ENCODE assay signal across 1 cellular context in the genomic region with DNA sequence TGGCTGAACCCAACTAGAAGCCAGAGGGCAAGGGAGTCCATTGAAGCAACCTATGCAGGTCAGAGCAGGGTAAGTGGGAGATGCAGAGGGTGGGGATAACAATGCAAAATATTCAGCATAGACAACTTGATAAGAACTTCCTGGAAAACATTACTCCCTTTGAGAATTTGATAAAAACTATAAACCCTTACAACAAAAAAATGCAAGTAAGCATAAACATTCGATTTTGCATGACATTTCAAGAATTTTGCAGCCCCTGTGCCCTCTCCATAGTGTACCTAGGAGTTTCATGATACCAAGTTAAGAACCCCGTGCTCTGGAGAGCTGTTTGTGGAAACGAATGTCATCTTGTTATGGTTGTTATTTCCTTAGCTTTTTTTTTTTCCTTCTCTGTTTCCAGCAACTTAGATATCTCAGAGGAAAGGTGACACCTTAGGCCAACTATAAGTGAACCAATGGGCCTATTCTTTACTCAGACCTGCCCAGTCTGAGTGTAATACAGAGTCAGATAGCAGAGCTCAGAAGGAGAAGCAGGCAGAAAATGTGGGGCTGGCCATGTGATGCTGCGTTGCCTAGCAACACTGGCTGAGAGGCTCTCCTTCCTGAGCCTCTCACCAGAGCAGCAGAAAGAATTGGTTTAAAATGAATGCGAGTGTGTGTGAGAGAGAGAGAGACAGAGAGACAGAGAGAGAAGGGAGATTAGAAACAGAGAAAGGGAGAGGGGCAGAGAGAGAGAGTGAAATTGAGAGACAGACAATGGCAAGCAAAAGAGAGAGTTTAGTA.
A peak's percentile ranks its signal among the peaks of the same experiment; 100 is the strongest.
TF ChIP-seq lines count a peak whose summit lies in the region.

No MANE protein-coding gene starts in this region.

TF ChIP-seq in GM12878, 131 proteins besides CTCF, POLR2A, EP300 and RAD21:
- TF ChIP-seq BMI1 (IDR thresholded peaks at IDR 0.05; ENCODE audit: borderline replicate concordance), result peak; percentile 52; the same call in 1 of the 2 replicates
- TF ChIP-seq, protein P1, sequence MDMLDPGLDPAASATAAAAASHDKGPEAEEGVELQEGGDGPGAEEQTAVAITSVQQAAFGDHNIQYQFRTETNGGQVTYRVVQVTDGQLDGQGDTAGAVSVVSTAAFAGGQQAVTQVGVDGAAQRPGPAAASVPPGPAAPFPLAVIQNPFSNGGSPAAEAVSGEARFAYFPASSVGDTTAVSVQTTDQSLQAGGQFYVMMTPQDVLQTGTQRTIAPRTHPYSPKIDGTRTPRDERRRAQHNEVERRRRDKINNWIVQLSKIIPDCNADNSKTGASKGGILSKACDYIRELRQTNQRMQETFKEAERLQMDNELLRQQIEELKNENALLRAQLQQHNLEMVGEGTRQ (IDR thresholded peaks at IDR 0.05; ENCODE audit: borderline replicate concordance, low read depth, low read length), result no peak
